Comparison of ENCODE assay signal across 19 cellular contexts in genomic region chr22:24169439-24170058, GRCh38. TPM values are rescaled to one million over a fixed set of nuclear protein-coding genes. Genes with fewer than 3 reads are reported as not detected.
DNase-seq lines count a peak whose midpoint lies in the region; ATAC-seq and TF ChIP-seq lines count a peak whose summit lies in the region.
"Had no signal": no experiment of that assay in that cellular context is flagged by ENCODE, and none has a peak within 500 bp of the region (broad histone marks: within the 10 kb centered on the region; RNA-seq: fewer than 3 reads in every experiment).

No MANE protein-coding gene starts in this region.

- ATAC-seq in stimulated activated naive CD8-positive, alpha-beta T cell treated with anti-CD3 and anti-CD28 coated beads, Interleukin-15, Interleukin-2, amounts not matched to agents 100 U/mL and 50 U/mL, for 24 hours, result no peak
- peak; percentile 79 to 86 for ATAC-seq in naive thymus-derived CD8-positive, alpha-beta T cell
- ATAC-seq in mucosa of descending colon (no peak), GM18868 (IDR thresholded peaks at IDR 0.05; ENCODE audit: unreplicated experiment) (no peak), GM18873 (IDR thresholded peaks at IDR 0.05; ENCODE audit: low FRiP score, unreplicated experiment) (no peak)

- no peaks in the 10 kb centered on the region for H3K27me3 Mint-ChIP-seq in stimulated activated naive CD8-positive, alpha-beta T cell treated with anti-CD3 and anti-CD28 coated beads, Interleukin-15, Interleukin-2, amounts not matched to agents 100 ng/mL and 50 ng/mL, for 24 hours
- H3K27me3 Mint-ChIP-seq in activated naive CD8-positive, alpha-beta T cell treated with anti-CD3 and anti-CD28 coated beads for 36 hours, result no peaks in the 10 kb centered on the region
- H3K27me3 Mint-ChIP-seq in naive thymus-derived CD8-positive, alpha-beta T cell, result no peaks in the 10 kb centered on the region
- H3K27me3 Mint-ChIP-seq: activated naive CD4-positive, alpha-beta T cell treated with anti-CD3 and anti-CD28 coated beads, Interleukin-2, amount 10 ng/mL, durations not matched to agents 7 days and 5 days had no signal

- H3K36me3 Mint-ChIP-seq in stimulated activated naive CD8-positive, alpha-beta T cell treated with anti-CD3 and anti-CD28 coated beads, Interleukin-15, Interleukin-2, amounts not matched to agents 100 ng/mL and 50 ng/mL, for 24 hours (ENCODE audit: low read depth), result peaks cover 15% of the 10 kb centered on the region
- H3K36me3 Mint-ChIP-seq in activated naive CD8-positive, alpha-beta T cell treated with anti-CD3 and anti-CD28 coated beads for 36 hours, result peaks cover 8% of the 10 kb centered on the region
- peaks cover 0 to 63% (median 7%) of the 10 kb centered on the region in 3 donors for H3K36me3 Mint-ChIP-seq in naive thymus-derived CD8-positive, alpha-beta T cell

- peak overlapping the region; percentile 59 for H3K27ac Mint-ChIP-seq in stimulated activated naive CD8-positive, alpha-beta T cell treated with anti-CD3 and anti-CD28 coated beads, Interleukin-15, Interleukin-2, amounts not matched to agents 100 ng/mL and 50 ng/mL, for 24 hours
- peak overlapping the region; percentile 84 for H3K27ac Mint-ChIP-seq in activated naive CD8-positive, alpha-beta T cell treated with anti-CD3 and anti-CD28 coated beads for 36 hours
- H3K27ac Mint-ChIP-seq in naive thymus-derived CD8-positive, alpha-beta T cell, result peak overlapping the region; percentile 77 to 94 (median 89)

- H3K36me3 ChIP-seq in mucosa of descending colon (ENCODE audit: low read depth), result no peaks in the 10 kb centered on the region

- no peaks in the 10 kb centered on the region for H3K4me1 ChIP-seq in mucosa of descending colon (ENCODE audit: low read depth)

- H3K9me3 Mint-ChIP-seq in stimulated activated naive CD8-positive, alpha-beta T cell treated with anti-CD3 and anti-CD28 coated beads, Interleukin-15, Interleukin-2, amounts not matched to agents 100 ng/mL and 50 ng/mL, for 24 hours, result no peaks in the 10 kb centered on the region
- no peaks in the 10 kb centered on the region for H3K9me3 Mint-ChIP-seq in activated naive CD8-positive, alpha-beta T cell treated with anti-CD3 and anti-CD28 coated beads for 36 hours
- no peaks in the 10 kb centered on the region for H3K9me3 Mint-ChIP-seq in naive thymus-derived CD8-positive, alpha-beta T cell
- H3K9me3 Mint-ChIP-seq: activated naive CD4-positive, alpha-beta T cell treated with anti-CD3 and anti-CD28 coated beads, Interleukin-2, amount 10 ng/mL, durations not matched to agents 7 days and 5 days had no signal

- DNase-seq in stimulated activated naive CD8-positive, alpha-beta T cell treated with anti-CD3 and anti-CD28 coated beads, Interleukin-15, Interleukin-2, amounts not matched to agents 100 U/mL and 50 U/mL, for 24 hours, result no peak
- DNase-seq in activated naive CD8-positive, alpha-beta T cell treated with anti-CD3 and anti-CD28 coated beads for 36 hours, result peak; percentile 38
- DNase-seq in naive thymus-derived CD8-positive, alpha-beta T cell, result peak in 7 of 10 donors; percentile 18 to 77 (median 43)
- DNase-seq in NAMALWA (ENCODE audit: low spot score) (no peak), mucosa of descending colon (no peak)
- DNase-seq: activated CD4-positive, alpha-beta T cell treated with anti-CD3 and anti-CD28 coated beads, Interleukin-2, amount 50 U/mL, for 4 hours; activated naive CD4-positive, alpha-beta T cell treated with anti-CD3 and anti-CD28 coated beads, Interleukin-2, amount 10 ng/mL, durations not matched to agents 7 days and 5 days; HCEC 1CT; head of caudate nucleus; mammary epithelial cell; NCI-H1105; NCI-H1930; RPMI8226; T-helper 2 cell; thyroid gland; WERI-Rb-1 had no signal

- H3K4me3 ChIP-seq in mucosa of descending colon, result no peak overlapping the region
- H3K4me3 ChIP-seq: thyroid gland had no signal

- POLR2A ChIA-PET in naive thymus-derived CD8-positive, alpha-beta T cell (lab: Charles Lee), result interaction anchor here (1.2 to 10.0 kb wide), 4 partner anchors 13 to 39 kb away, joined by 3 to 142 read pairs (median 4); no protein-coding TSS in a partner anchor

- no peak for TF ChIP-seq CTCF in mucosa of descending colon (IDR thresholded peaks at IDR 0.05)

- intact Hi-C loops in mucosa of descending colon (cut with DNase I, micrococcal nuclease), result no loop called here

- peaks cover 24% of the 10 kb centered on the region for H3K4me1 Mint-ChIP-seq in stimulated activated naive CD8-positive, alpha-beta T cell treated with anti-CD3 and anti-CD28 coated beads, Interleukin-15, Interleukin-2, amounts not matched to agents 100 ng/mL and 50 ng/mL, for 24 hours (ENCODE audit: low read depth)
- H3K4me1 Mint-ChIP-seq in activated naive CD8-positive, alpha-beta T cell treated with anti-CD3 and anti-CD28 coated beads for 36 hours, result peaks cover 30% of the 10 kb centered on the region
- H3K4me1 Mint-ChIP-seq in naive thymus-derived CD8-positive, alpha-beta T cell, result peaks cover 20 to 51% (median 35%) of the 10 kb centered on the region in 4 donors
- H3K4me1 Mint-ChIP-seq: activated naive CD4-positive, alpha-beta T cell treated with anti-CD3 and anti-CD28 coated beads, Interleukin-2, amount 10 ng/mL, durations not matched to agents 7 days and 5 days had no signal

- H3K4me3 Mint-ChIP-seq in stimulated activated naive CD8-positive, alpha-beta T cell treated with anti-CD3 and anti-CD28 coated beads, Interleukin-15, Interleukin-2, amounts not matched to agents 100 ng/mL and 50 ng/mL, for 24 hours, result no peak overlapping the region
- no peak overlapping the region for H3K4me3 Mint-ChIP-seq in activated naive CD8-positive, alpha-beta T cell treated with anti-CD3 and anti-CD28 coated beads for 36 hours
- peak overlapping the region in 7 of 10 donors; percentile 4 to 70 (median 22) for H3K4me3 Mint-ChIP-seq in naive thymus-derived CD8-positive, alpha-beta T cell
- H3K4me3 Mint-ChIP-seq: activated naive CD4-positive, alpha-beta T cell treated with anti-CD3 and anti-CD28 coated beads, Interleukin-2, amount 10 ng/mL, durations not matched to agents 7 days and 5 days had no signal

- H3K9me3 ChIP-seq in mucosa of descending colon, result no peaks in the 10 kb centered on the region
- H3K9me3 ChIP-seq: thyroid gland had no signal

RNA-seq across cellular contexts. Expression of gene SUSD2, which starts 11.7 kb away (rescaled TPM):
- total RNA-seq in activated naive CD8-positive, alpha-beta T cell treated with anti-CD3 and anti-CD28 coated beads for 36 hours, result under 1 TPM; 0.56 to 0.80 TPM
- total RNA-seq in naive thymus-derived CD8-positive, alpha-beta T cell, result 1 to 10 TPM; 1.7 to 1.9 TPM
- under 1 TPM in 2 of 3 donors, not detected in 1; 0.07 TPM for polyA plus RNA-seq in naive thymus-derived CD8-positive, alpha-beta T cell
- total RNA-seq in mucosa of descending colon, result 1 to 10 TPM; 1.3 to 3.9 (median 3.3) TPM

Comparison
In these comparisons a context has a peak if more than half of its experiments do, and no peak if none do; other contexts are left out.
1. H3K4me3 Mint-ChIP-seq: peak in naive thymus-derived CD8-positive, alpha-beta T cell (7 of 10); none in stimulated activated naive CD8-positive, alpha-beta T cell treated with anti-CD3 and anti-CD28 coated beads, Interleukin-15, Interleukin-2, amounts not matched to agents 100 ng/mL and 50 ng/mL, for 24 hours (single experiment) and activated naive CD8-positive, alpha-beta T cell treated with anti-CD3 and anti-CD28 coated beads for 36 hours (single experiment).
2. ATAC-seq: peak in naive thymus-derived CD8-positive, alpha-beta T cell (2 of 2); none in stimulated activated naive CD8-positive, alpha-beta T cell treated with anti-CD3 and anti-CD28 coated beads, Interleukin-15, Interleukin-2, amounts not matched to agents 100 U/mL and 50 U/mL, for 24 hours (single experiment), mucosa of descending colon (single experiment), GM18868 (single experiment) and GM18873 (single experiment).
3. DNase-seq: peak in activated naive CD8-positive, alpha-beta T cell treated with anti-CD3 and anti-CD28 coated beads for 36 hours (single experiment) and naive thymus-derived CD8-positive, alpha-beta T cell (7 of 10); none in stimulated activated naive CD8-positive, alpha-beta T cell treated with anti-CD3 and anti-CD28 coated beads, Interleukin-15, Interleukin-2, amounts not matched to agents 100 U/mL and 50 U/mL, for 24 hours (single experiment), NAMALWA (single experiment) and mucosa of descending colon (0 of 3).
4. Peak in every context shown above with its lines, with median percentiles within 50 percentile points of each other: H3K27ac Mint-ChIP-seq.